In the genomic region with DNA sequence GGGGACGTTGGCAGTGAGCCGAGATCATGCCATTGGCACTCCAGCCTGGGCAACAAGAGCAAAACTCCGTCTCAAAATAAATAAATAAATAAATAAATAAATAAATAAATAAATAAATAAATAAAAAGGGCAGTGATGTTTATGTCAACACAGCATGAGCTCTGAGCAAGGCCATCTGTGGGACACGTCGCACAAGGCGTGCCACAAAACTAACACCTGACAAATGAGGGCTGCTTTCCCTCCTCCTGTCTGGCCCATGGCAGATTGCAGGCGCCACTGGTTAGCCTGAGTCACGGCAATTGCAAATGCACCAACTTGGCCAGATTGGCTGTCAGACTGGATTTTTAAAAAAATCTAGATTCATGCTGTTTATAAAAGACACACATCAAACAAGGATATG, we compare ENCODE assay signal across 1 cellular context.
TF ChIP-seq lines count a peak whose summit lies in the region.

No MANE protein-coding gene starts in this region.

TF ChIP-seq in GM12878, 131 proteins besides CTCF, POLR2A, EP300 and RAD21 (continued from another document):
- no peak for TF ChIP-seq SUZ12 (IDR thresholded peaks at IDR 0.05; ENCODE audit: unreplicated experiment)
- TF ChIP-seq, protein P1, sequence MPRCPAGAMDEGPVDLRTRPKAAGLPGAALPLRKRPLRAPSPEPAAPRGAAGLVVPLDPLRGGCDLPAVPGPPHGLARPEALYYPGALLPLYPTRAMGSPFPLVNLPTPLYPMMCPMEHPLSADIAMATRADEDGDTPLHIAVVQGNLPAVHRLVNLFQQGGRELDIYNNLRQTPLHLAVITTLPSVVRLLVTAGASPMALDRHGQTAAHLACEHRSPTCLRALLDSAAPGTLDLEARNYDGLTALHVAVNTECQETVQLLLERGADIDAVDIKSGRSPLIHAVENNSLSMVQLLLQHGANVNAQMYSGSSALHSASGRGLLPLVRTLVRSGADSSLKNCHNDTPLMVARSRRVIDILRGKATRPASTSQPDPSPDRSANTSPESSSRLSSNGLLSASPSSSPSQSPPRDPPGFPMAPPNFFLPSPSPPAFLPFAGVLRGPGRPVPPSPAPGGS (IDR thresholded peaks at IDR 0.05; ENCODE audit: borderline replicate concordance, insufficient read depth, low read depth, low read length, poor library complexity, severe bottlenecking), result peak; percentile 85
- TF ChIP-seq, protein P2, sequence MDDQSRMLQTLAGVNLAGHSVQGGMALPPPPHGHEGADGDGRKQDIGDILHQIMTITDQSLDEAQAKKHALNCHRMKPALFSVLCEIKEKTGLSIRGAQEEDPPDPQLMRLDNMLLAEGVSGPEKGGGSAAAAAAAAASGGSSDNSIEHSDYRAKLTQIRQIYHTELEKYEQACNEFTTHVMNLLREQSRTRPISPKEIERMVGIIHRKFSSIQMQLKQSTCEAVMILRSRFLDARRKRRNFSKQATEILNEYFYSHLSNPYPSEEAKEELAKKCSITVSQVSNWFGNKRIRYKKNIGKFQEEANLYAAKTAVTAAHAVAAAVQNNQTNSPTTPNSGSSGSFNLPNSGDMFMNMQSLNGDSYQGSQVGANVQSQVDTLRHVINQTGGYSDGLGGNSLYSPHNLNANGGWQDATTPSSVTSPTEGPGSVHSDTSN (IDR thresholded peaks at IDR 0.05; ENCODE audit: insufficient replicate concordance, low read depth, low read length), result peak; percentile 33
